Comparison of ENCODE assay signal across 37 cellular contexts in the genomic region with DNA sequence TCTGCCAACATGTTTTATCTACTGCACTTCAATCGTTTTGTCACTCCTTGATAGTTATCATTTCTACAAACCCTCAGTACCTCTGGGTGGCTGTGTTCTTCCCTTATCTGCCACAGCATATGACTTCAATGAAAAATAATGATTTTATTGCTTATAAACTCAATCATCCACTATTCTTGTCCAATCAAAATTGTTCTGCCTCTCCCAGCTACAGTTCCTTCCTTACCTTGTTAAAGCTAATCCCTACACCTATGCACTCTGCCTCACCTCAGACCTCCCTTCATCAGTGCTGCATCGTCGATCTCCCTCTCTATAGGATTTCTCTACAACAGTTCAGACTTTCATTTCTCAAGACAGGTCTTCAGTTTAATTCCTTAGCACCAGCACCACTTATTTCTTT.
"Had no signal": no experiment of that assay in that cellular context is flagged by ENCODE, and none has a peak within 500 bp of the region (broad histone marks: within the 10 kb centered on the region; RNA-seq: fewer than 3 reads in every experiment).

No MANE protein-coding gene starts in this region.

- H3K27me3 ChIP-seq: adrenal gland, body of pancreas, brain microvascular endothelial cell, breast epithelium had no signal

- H3K4me3 ChIP-seq: adrenal gland, body of pancreas, breast epithelium had no signal

- DNase-seq: activated B cell treated with CpG ODN at 0.5 μM for 24 hours; activated CD4-positive, alpha-beta memory T cell treated with anti-CD3 and anti-CD28 coated beads for 36 hours; activated CD4-positive, alpha-beta T cell treated with anti-CD3 and anti-CD28 coated beads for 4 hours; activated CD4-positive, alpha-beta T cell treated with anti-CD3 and anti-CD28 coated beads, Interleukin-2, amount 10 ng/mL, durations not matched to agents 24 days and 14 days; activated CD4-positive, alpha-beta T cell treated with anti-CD3 and anti-CD28 coated beads, Interleukin-2, amount 50 U/mL, for 1 hour; activated CD4-positive, alpha-beta T cell treated with anti-CD3 and anti-CD28 coated beads, Interleukin-2, amount 50 U/mL, for 4 hours; activated CD4-positive, CD25-positive, alpha-beta regulatory T cell treated with anti-CD3 and anti-CD28 coated beads, Interleukin-2, amount 50 U/mL, for 72 hours; activated CD8-positive, alpha-beta memory T cell treated with anti-CD3 and anti-CD28 coated beads, Interleukin-2, amount 50 U/mL, for 4 hours; activated CD8-positive, alpha-beta T cell treated with anti-CD3 and anti-CD28 coated beads for 36 hours; activated effector memory CD4-positive, alpha-beta T cell treated with anti-CD3 and anti-CD28 coated beads, Interleukin-2, amount 50 U/mL, for 16 hours; activated gamma-delta T cell treated with Interleukin-2 at 50 U/mL for 16 hours; activated naive CD4-positive, alpha-beta T cell; activated naive CD4-positive, alpha-beta T cell treated with anti-CD3 and anti-CD28 coated beads for 36 hours; activated naive CD4-positive, alpha-beta T cell treated with anti-CD3 and anti-CD28 coated beads, Interleukin-2, amount 50 U/mL, for 16 hours; activated naive CD8-positive, alpha-beta T cell treated with anti-CD3 and anti-CD28 coated beads for 36 hours; activated T-cell treated with anti-CD3 and anti-CD28 coated beads for 4 hours; activated T-cell treated with anti-CD3 and anti-CD28 coated beads, Interleukin-2, amount 50 U/mL, for 1 hour; activated T-cell treated with anti-CD3 and anti-CD28 coated beads, Interleukin-2, amount 50 U/mL, for 4 hours; activated T-cell treated with anti-CD3 and anti-CD28 coated beads, Interleukin-2, amount 50 U/mL, for 72 hours; adrenal gland; amniotic stem cell; aorta; body of pancreas; brain microvascular endothelial cell; central memory CD4-positive, alpha-beta T cell; T-helper 1 cell; T-helper 2 cell; T-helper 9 cell had no signal

- H3K27ac ChIP-seq: adrenal gland, body of pancreas, brain microvascular endothelial cell, breast epithelium, VCaP had no signal

- H3K9me3 Mint-ChIP-seq: activated B cell treated with CpG ODN at 0.5 μM for 24 hours; activated CD4-positive, alpha-beta memory T cell treated with anti-CD3 and anti-CD28 coated beads for 36 hours; activated CD8-positive, alpha-beta T cell treated with anti-CD3 and anti-CD28 coated beads for 36 hours; activated naive CD4-positive, alpha-beta T cell treated with anti-CD3 and anti-CD28 coated beads for 36 hours; activated naive CD4-positive, alpha-beta T cell treated with anti-CD3 and anti-CD28 coated beads, Interleukin-2, amount 50 U/mL, for 72 hours; activated naive CD8-positive, alpha-beta T cell treated with anti-CD3 and anti-CD28 coated beads for 36 hours; activated T-cell treated with anti-CD3 and anti-CD28 coated beads, Interleukin-2, amount 50 U/mL, for 4 hours; activated T-cell treated with anti-CD3 and anti-CD28 coated beads, Interleukin-2, amount 50 U/mL, for 72 hours; activated T-helper 17 cell treated with anti-CD3 and anti-CD28 coated beads, Interleukin-2, amount 50 U/mL, for 72 hours; T-helper 2 cell treated with Interferon-gamma antibody and Interleukin-4, amounts not matched to agents 5 μg/mL and 100 μg/mL, for 36 hours had no signal

- H3K36me3 ChIP-seq: adrenal gland, breast epithelium had no signal

- ATAC-seq: activated CD8-positive, alpha-beta T cell treated with anti-CD3 and anti-CD28 coated beads for 36 hours; activated naive CD4-positive, alpha-beta T cell treated with anti-CD3 and anti-CD28 coated beads, Interleukin-2, amount 50 U/mL, for 72 hours; activated T-cell treated with anti-CD3 and anti-CD28 coated beads, Interleukin-2, amount 50 U/mL, for 4 hours; activated T-cell treated with anti-CD3 and anti-CD28 coated beads, Interleukin-2, amount 50 U/mL, for 72 hours; activated T-helper 17 cell treated with anti-CD3 and anti-CD28 coated beads, Interleukin-2, amount 50 U/mL, for 72 hours; body of pancreas had no signal

- H3K27ac Mint-ChIP-seq: activated B cell treated with CpG ODN at 0.5 μM for 24 hours; activated CD4-positive, alpha-beta memory T cell treated with anti-CD3 and anti-CD28 coated beads for 36 hours; activated CD4-positive, alpha-beta T cell treated with anti-CD3 and anti-CD28 coated beads, Interleukin-2, amount 10 ng/mL, durations not matched to agents 24 days and 14 days; activated CD8-positive, alpha-beta T cell treated with anti-CD3 and anti-CD28 coated beads for 36 hours; activated naive CD4-positive, alpha-beta T cell treated with anti-CD3 and anti-CD28 coated beads for 36 hours; activated naive CD8-positive, alpha-beta T cell treated with anti-CD3 and anti-CD28 coated beads for 36 hours; activated T-cell treated with anti-CD3 and anti-CD28 coated beads, Interleukin-2, amount 50 U/mL, for 72 hours; activated T-helper 1 cell treated with anti-CD3 and anti-CD28 coated beads, Interleukin-12 subunit alpha, Interleukin-12 subunit beta, Interleukin-2, Interleukin-4 antibody, amounts not matched to agents 30 ng/mL and 10 ng/mL and 1 ng/mL, durations not matched to agents 14 hours and 24 hours and 36 hours; activated T-helper 17 cell treated with anti-CD3 and anti-CD28 coated beads, Interleukin-2, amount 50 U/mL, for 72 hours; T-helper 1 cell treated with Interleukin-12 subunit alpha and Interleukin-12 subunit beta and Interleukin-4 antibody, amounts not matched to agents 30 μg/mL and 1 μg/mL, for 36 hours; T-helper 2 cell treated with Interferon-gamma antibody and Interleukin-4, amounts not matched to agents 5 μg/mL and 100 μg/mL, for 36 hours had no signal

- H3K9me3 ChIP-seq: adrenal gland, body of pancreas, breast epithelium had no signal

- H3K4me3 Mint-ChIP-seq: activated B cell treated with CpG ODN at 0.5 μM for 24 hours; activated CD4-positive, alpha-beta memory T cell treated with anti-CD3 and anti-CD28 coated beads for 36 hours; activated CD4-positive, alpha-beta T cell treated with anti-CD3 and anti-CD28 coated beads, Interleukin-2, amount 10 ng/mL, durations not matched to agents 24 days and 14 days; activated CD8-positive, alpha-beta T cell treated with anti-CD3 and anti-CD28 coated beads for 36 hours; activated naive CD4-positive, alpha-beta T cell treated with anti-CD3 and anti-CD28 coated beads for 36 hours; activated naive CD8-positive, alpha-beta T cell treated with anti-CD3 and anti-CD28 coated beads for 36 hours; activated T-cell treated with anti-CD3 and anti-CD28 coated beads, Interleukin-2, amount 50 U/mL, for 4 hours; activated T-cell treated with anti-CD3 and anti-CD28 coated beads, Interleukin-2, amount 50 U/mL, for 72 hours; activated T-helper 1 cell treated with anti-CD3 and anti-CD28 coated beads, Interleukin-12 subunit alpha, Interleukin-12 subunit beta, Interleukin-2, Interleukin-4 antibody, amounts not matched to agents 30 ng/mL and 10 ng/mL and 1 ng/mL, durations not matched to agents 14 hours and 24 hours and 36 hours; activated T-helper 17 cell treated with anti-CD3 and anti-CD28 coated beads, Interleukin-2, amount 50 U/mL, for 72 hours; T-helper 1 cell treated with Interleukin-12 subunit alpha and Interleukin-12 subunit beta and Interleukin-4 antibody, amounts not matched to agents 30 μg/mL and 1 μg/mL, for 36 hours; T-helper 2 cell treated with Interferon-gamma antibody and Interleukin-4, amounts not matched to agents 5 μg/mL and 100 μg/mL, for 36 hours had no signal

- H3K4me1 ChIP-seq: adrenal gland, body of pancreas, breast epithelium had no signal

- FAIRE-seq: astrocyte, TTC549 had no signal

- H3K27me3 Mint-ChIP-seq: activated B cell treated with CpG ODN at 0.5 μM for 24 hours; activated CD4-positive, alpha-beta memory T cell treated with anti-CD3 and anti-CD28 coated beads for 36 hours; activated CD4-positive, alpha-beta T cell treated with anti-CD3 and anti-CD28 coated beads, Interleukin-2, amount 10 ng/mL, durations not matched to agents 24 days and 14 days; activated CD8-positive, alpha-beta T cell treated with anti-CD3 and anti-CD28 coated beads for 36 hours; activated naive CD8-positive, alpha-beta T cell treated with anti-CD3 and anti-CD28 coated beads for 36 hours; activated T-helper 17 cell treated with anti-CD3 and anti-CD28 coated beads, Interleukin-2, amount 50 U/mL, for 72 hours had no signal
